Comparison of ENCODE assay signal across 10 cellular contexts in genomic region chr4:77538574-77539157, GRCh38.
DNase-seq lines count a peak whose midpoint lies in the region; ATAC-seq and TF ChIP-seq lines count a peak whose summit lies in the region.
"Had no signal": no experiment of that assay in that cellular context is flagged by ENCODE, and none has a peak within 500 bp of the region (broad histone marks: within the 10 kb centered on the region; RNA-seq: fewer than 3 reads in every experiment).

No MANE protein-coding gene starts in this region.

- H3K27ac Mint-ChIP-seq in Calu3 (ENCODE audit: unreplicated experiment) = peak overlapping the region; percentile 83

- H3K36me3 ChIP-seq in breast epithelium (no peaks in the 10 kb centered on the region), Karpas-422 (ENCODE audit: insufficient read depth, low read length) (no peaks in the 10 kb centered on the region)
- H3K36me3 ChIP-seq: SJSA1 had no signal

- no peak for TF ChIP-seq EP300 in Ishikawa (IDR thresholded peaks at IDR 0.05; ENCODE audit: borderline replicate concordance)

- BruUV-seq in Calu3 (replicated peaks; lab: Mats Ljungman, UMichigan) = no TSS peak

- no peaks in the 10 kb centered on the region for H3K27me3 ChIP-seq in breast epithelium
- no peaks in the 10 kb centered on the region for H3K27me3 ChIP-seq in Karpas-422 (ENCODE audit: low read length)
- H3K27me3 ChIP-seq: SJSA1 had no signal

- H3K9me3 ChIP-seq in breast epithelium (peaks cover 3% of the 10 kb centered on the region in 2 donors), Karpas-422 (ENCODE audit: low read length) (no peaks in the 10 kb centered on the region)
- H3K9me3 ChIP-seq: SJSA1 had no signal

- TF ChIP-seq RAD21 in Ishikawa (IDR thresholded peaks at IDR 0.05; ENCODE audit: low read depth) = no peak

- peak; percentile 62 for DNase-seq in Calu3
- DNase-seq in breast epithelium (ENCODE audit: low spot score in 2 of 2) = no peak
- peak; percentile 8 to 24 for DNase-seq in lung microvascular endothelial cell (ENCODE audit: low read depth in 2 of 2)
- no peak for DNase-seq in Karpas-422
- no peak for DNase-seq in NCI-H446 treated with DMSO at 0.1 percent for 48 hours (lab: John Stamatoyannopoulos, UW)
- DNase-seq: effector memory CD4-positive, alpha-beta T cell had no signal

- CTCF ChIA-PET in Calu3 (lab: Charles Lee) = interaction anchor here (0.6 to 1.4 kb wide), 6 partner anchors 14 to 481 kb away, joined by 3 to 6 read pairs (median 4); no protein-coding TSS in a partner anchor

- H3K9me2 ChIP-seq in Karpas-422 (replicated peaks; ENCODE audit: insufficient read depth, low read length) = no peaks in the 10 kb centered on the region

- no peak for TF ChIP-seq CTCF in Calu3 (IDR thresholded peaks at IDR 0.05; ENCODE audit: unreplicated experiment)
- TF ChIP-seq CTCF in breast epithelium (IDR thresholded peaks at IDR 0.05) = no peak

- H3K4me3 Mint-ChIP-seq in Calu3 (ENCODE audit: low read depth, unreplicated experiment) = peak overlapping the region; percentile 47

- no peak for ATAC-seq in GM21529 (IDR thresholded peaks at IDR 0.05; ENCODE audit: unreplicated experiment)
- no peak for ATAC-seq in GM21381 (IDR thresholded peaks at IDR 0.05; ENCODE audit: unreplicated experiment)

- H3K27ac ChIP-seq in breast epithelium (peak overlapping the region; percentile 68 to 71), Karpas-422 (ENCODE audit: low read length) (no peak overlapping the region)
- H3K27ac ChIP-seq: SJSA1 had no signal

- no peaks in the 10 kb centered on the region for H3K9me3 Mint-ChIP-seq in Calu3 (ENCODE audit: low read depth, unreplicated experiment)

- H4K20me1 ChIP-seq in Karpas-422 (ENCODE audit: insufficient read depth, low read depth, low read length) = no peaks in the 10 kb centered on the region

- no peaks in the 10 kb centered on the region for H3K27me3 Mint-ChIP-seq in Calu3 (ENCODE audit: unreplicated experiment)

- H3K4me2 ChIP-seq in Karpas-422 (ENCODE audit: low read depth, low read length, poor library complexity, severe bottlenecking) = no peak overlapping the region

- H3K9ac ChIP-seq in Karpas-422 (ENCODE audit: low read length) = no peak overlapping the region

- peaks cover 0 to 6% of the 10 kb centered on the region in 2 donors for H3K4me1 ChIP-seq in breast epithelium
- H3K4me1 ChIP-seq in Karpas-422 (ENCODE audit: low read length) = no peaks in the 10 kb centered on the region

- no peaks in the 10 kb centered on the region for H3K79me2 ChIP-seq in Karpas-422 (ENCODE audit: low read length)

- H2AFZ ChIP-seq in Karpas-422 (ENCODE audit: low read length) = no peak overlapping the region

- no peak overlapping the region for H3K4me3 ChIP-seq in breast epithelium
- H3K4me3 ChIP-seq in Karpas-422 (ENCODE audit: low read length) = no peak overlapping the region
- H3K4me3 ChIP-seq: SJSA1 had no signal

- intact Hi-C loops in Calu3 (cut with micrococcal nuclease; ENCODE audit: unreplicated experiment) (loop anchor here (2.0 to 5.0 kb wide), 3 partner anchors 44 to 66 kb away; no protein-coding TSS in a partner anchor), breast epithelium (cut with DNase I; ENCODE audit: low total_unique reads) (no loop called here)

- no peak for TF ChIP-seq POLR2A in breast epithelium (IDR thresholded peaks at IDR 0.05)

- H3K4me1 Mint-ChIP-seq in Calu3 (ENCODE audit: low read depth, unreplicated experiment) = peaks cover 16% of the 10 kb centered on the region

- H3K36me3 Mint-ChIP-seq in Calu3 (ENCODE audit: insufficient read depth, unreplicated experiment) = peaks cover 9% of the 10 kb centered on the region

TF ChIP-seq in Ishikawa, 13 proteins besides CTCF, POLR2A, EP300 and RAD21:
- TF ChIP-seq EGR1 (IDR thresholded peaks at IDR 0.05) (no peak), USF1 (IDR thresholded peaks at IDR 0.05) (0 out of 2 replicates have a peak, but pooled peaks have one; percentile 6)
TF ChIP-seq in Ishikawa: peak in this region for 1.

Comparison
In these comparisons a context has a peak if more than half of its experiments do, and no peak if none do; other contexts are left out.
1. DNase-seq: peak in Calu3 (single experiment) and lung microvascular endothelial cell (2 of 2); none in breast epithelium (0 of 2), Karpas-422 (single experiment) and NCI-H446 treated with DMSO at 0.1 percent for 48 hours (single experiment).